Comparison of ENCODE assay signal across 8 cellular contexts in genomic region chr12:120711411-120711810, GRCh38. TPM values are rescaled to one million over a fixed set of nuclear protein-coding genes. Genes with fewer than 3 reads are reported as not detected.
DNase-seq lines count a peak whose midpoint lies in the region; ATAC-seq and TF ChIP-seq lines count a peak whose summit lies in the region.

No MANE protein-coding gene starts in this region.

- no peak for ATAC-seq in GM21529 (IDR thresholded peaks at IDR 0.05; ENCODE audit: unreplicated experiment)

- H3K27ac ChIP-seq in OCI-LY7 (ENCODE audit: low read depth, low read length, poor library complexity, severe bottlenecking) (peak overlapping the region; percentile 46), epithelial cell of prostate (peak overlapping the region; percentile 39), parathyroid adenoma (peak overlapping the region; percentile 77)

- no peaks in the 10 kb centered on the region for H4K20me1 ChIP-seq in OCI-LY7 (ENCODE audit: insufficient read depth, low read length)

- TF ChIP-seq CTCF in OCI-LY7 (conservative IDR thresholded peaks at IDR 0.05; ENCODE audit: low read length) (no peak), parathyroid adenoma (IDR thresholded peaks at IDR 0.05) (no peak)

- H3K36me3 ChIP-seq in OCI-LY7 (ENCODE audit: insufficient read depth, low read length), result peaks cover 30% of the 10 kb centered on the region
- H3K36me3 ChIP-seq in parathyroid adenoma (ENCODE audit: control insufficient read depth, insufficient read depth, low read length), result no peaks in the 10 kb centered on the region

- intact Hi-C loops in OCI-LY7 (cut with micrococcal nuclease; ENCODE audit: unreplicated experiment), result loop anchor here (2.0 to 5.0 kb wide), 2 partner anchors 25 to 84 kb away; partner anchors contain the start of gene MLEC

- peak overlapping the region; percentile 84 for H3K4me2 ChIP-seq in OCI-LY7 (ENCODE audit: low read length)
- H3K4me2 ChIP-seq in parathyroid adenoma (ENCODE audit: low read length), result peak overlapping the region; percentile 74

- no peaks in the 10 kb centered on the region for H3K27me3 ChIP-seq in parathyroid adenoma (ENCODE audit: control insufficient read depth, insufficient read depth, low read length)

- no peak overlapping the region for H3K9ac ChIP-seq in parathyroid adenoma

- H3K79me2 ChIP-seq in OCI-LY7 (ENCODE audit: insufficient read depth, low read depth, low read length), result no peaks in the 10 kb centered on the region; the same call in 1 of the 2 replicates
- peaks cover 33% of the 10 kb centered on the region for H3K79me2 ChIP-seq in parathyroid adenoma

- POLR2A ChIA-PET in OCI-LY7 (lab: Charles Lee), result interaction anchor here (0.7 kb wide), 1 partner anchor 14 kb away, joined by 3 read pairs; no protein-coding TSS in a partner anchor

- H2AFZ ChIP-seq in OCI-LY7 (ENCODE audit: low read length), result peak overlapping the region; percentile 80; the same call in 1 of the 2 replicates
- peak overlapping the region; percentile 95 for H2AFZ ChIP-seq in parathyroid adenoma

- BruUV-seq in OCI-LY7 (replicated peaks; lab: Mats Ljungman, UMichigan), result no TSS peak

- CTCF ChIA-PET in OCI-LY7 (lab: Charles Lee; ENCODE audit: unreplicated experiment), result interaction anchor here (1.3 kb wide), 1 partner anchor 46 kb away, joined by 4 read pairs; no protein-coding TSS in a partner anchor

- no peaks in the 10 kb centered on the region for H3K9me2 ChIP-seq in OCI-LY7 (ENCODE audit: insufficient read depth, low read length)

- peaks cover 37% of the 10 kb centered on the region for H3K4me1 ChIP-seq in OCI-LY7 (ENCODE audit: insufficient read depth, low read length, poor library complexity, severe bottlenecking)
- peaks cover 10% of the 10 kb centered on the region for H3K4me1 ChIP-seq in parathyroid adenoma

- peak; percentile 12 for DNase-seq in EH (ENCODE audit: low read depth)
- DNase-seq in OCI-LY7 (ENCODE audit: low spot score), result no peak
- DNase-seq in epithelial cell of prostate (ENCODE audit: low read depth, low spot score), result no peak
- no peak for DNase-seq in islet precursor cell
- DNase-seq in COLO829 (ENCODE audit: low spot score), result no peak
- no peak for DNase-seq in stimulated activated CD4-positive, alpha-beta T cell treated with anti-CD3 and anti-CD28 coated beads, Interleukin-4, amount 100 ng/mL, for 1 hour

- H3K9me3 ChIP-seq in OCI-LY7 (ENCODE audit: low read length), result no peaks in the 10 kb centered on the region
- no peaks in the 10 kb centered on the region for H3K9me3 ChIP-seq in parathyroid adenoma (ENCODE audit: control insufficient read depth, low read length)

- H3K4me3 ChIP-seq in OCI-LY7 (ENCODE audit: low read depth, low read length, poor library complexity, severe bottlenecking) (peak overlapping the region; percentile 98), parathyroid adenoma (ENCODE audit: low read depth, low read length) (peak overlapping the region; percentile 79)

RNA-seq across cellular contexts. Expression of gene UNC119B, which starts 1.2 kb away (rescaled TPM):
- 16.5 and 17.2 TPM in 2 replicates for total RNA-seq in OCI-LY7 (2014; rRNA removed; shearing (Covaris generic))
- total RNA-seq in OCI-LY7 (2022), result 24.6 and 27.4 TPM in 2 replicates

RNA-seq across cellular contexts. Expression of gene ACADS, which starts 14.2 kb away (rescaled TPM):
- 7.7 and 8.8 TPM in 2 replicates for total RNA-seq in OCI-LY7 (2014; rRNA removed; shearing (Covaris generic))
- total RNA-seq in OCI-LY7 (2022), result 11.2 and 14.5 TPM in 2 replicates

RNA-seq across cellular contexts. Expression of gene MLEC, which starts 24.5 kb away (rescaled TPM):
- total RNA-seq in OCI-LY7 (2014; rRNA removed; shearing (Covaris generic)), result 69.7 and 74.1 TPM in 2 replicates
- 82.4 and 101 TPM in 2 replicates for total RNA-seq in OCI-LY7 (2022)
